2 cellular contexts compared by ENCODE assay signal in the genomic region with DNA sequence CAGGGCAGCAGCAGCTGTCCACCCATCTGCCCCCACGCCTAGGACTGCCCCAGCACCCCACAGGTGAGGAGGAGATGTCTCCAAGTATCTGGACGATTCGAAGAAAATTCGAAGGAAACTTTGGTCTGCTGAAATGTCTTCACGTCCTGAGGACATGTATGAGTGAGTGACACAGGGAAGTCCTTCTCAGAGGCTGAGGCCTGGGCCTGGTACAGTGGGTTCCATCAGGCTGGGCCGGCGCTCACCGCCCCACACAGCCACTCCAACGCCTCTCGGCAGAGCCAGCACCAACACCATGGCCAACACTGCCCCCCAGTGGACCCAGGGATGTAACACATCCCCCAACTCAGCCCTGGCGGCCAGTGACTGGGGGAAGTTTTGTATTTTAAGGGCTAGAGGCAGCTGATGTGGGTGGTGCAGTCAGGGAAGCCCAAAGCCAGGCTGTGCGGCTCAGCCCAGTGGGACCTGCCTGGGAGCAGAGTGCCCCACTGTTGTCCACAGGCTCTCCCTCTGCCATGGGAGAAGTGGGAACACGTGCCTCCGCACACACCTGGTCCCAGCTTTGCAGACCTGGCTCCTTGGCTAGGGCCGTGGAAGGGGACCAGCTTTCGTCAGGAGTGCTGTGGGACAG.
TF ChIP-seq lines count a peak whose summit lies in the region.

No MANE protein-coding gene starts in this region.

TF ChIP-seq in GM23338, 12 proteins besides CTCF, POLR2A, EP300 and RAD21 (continues in another document):
- TF ChIP-seq, protein P1, sequence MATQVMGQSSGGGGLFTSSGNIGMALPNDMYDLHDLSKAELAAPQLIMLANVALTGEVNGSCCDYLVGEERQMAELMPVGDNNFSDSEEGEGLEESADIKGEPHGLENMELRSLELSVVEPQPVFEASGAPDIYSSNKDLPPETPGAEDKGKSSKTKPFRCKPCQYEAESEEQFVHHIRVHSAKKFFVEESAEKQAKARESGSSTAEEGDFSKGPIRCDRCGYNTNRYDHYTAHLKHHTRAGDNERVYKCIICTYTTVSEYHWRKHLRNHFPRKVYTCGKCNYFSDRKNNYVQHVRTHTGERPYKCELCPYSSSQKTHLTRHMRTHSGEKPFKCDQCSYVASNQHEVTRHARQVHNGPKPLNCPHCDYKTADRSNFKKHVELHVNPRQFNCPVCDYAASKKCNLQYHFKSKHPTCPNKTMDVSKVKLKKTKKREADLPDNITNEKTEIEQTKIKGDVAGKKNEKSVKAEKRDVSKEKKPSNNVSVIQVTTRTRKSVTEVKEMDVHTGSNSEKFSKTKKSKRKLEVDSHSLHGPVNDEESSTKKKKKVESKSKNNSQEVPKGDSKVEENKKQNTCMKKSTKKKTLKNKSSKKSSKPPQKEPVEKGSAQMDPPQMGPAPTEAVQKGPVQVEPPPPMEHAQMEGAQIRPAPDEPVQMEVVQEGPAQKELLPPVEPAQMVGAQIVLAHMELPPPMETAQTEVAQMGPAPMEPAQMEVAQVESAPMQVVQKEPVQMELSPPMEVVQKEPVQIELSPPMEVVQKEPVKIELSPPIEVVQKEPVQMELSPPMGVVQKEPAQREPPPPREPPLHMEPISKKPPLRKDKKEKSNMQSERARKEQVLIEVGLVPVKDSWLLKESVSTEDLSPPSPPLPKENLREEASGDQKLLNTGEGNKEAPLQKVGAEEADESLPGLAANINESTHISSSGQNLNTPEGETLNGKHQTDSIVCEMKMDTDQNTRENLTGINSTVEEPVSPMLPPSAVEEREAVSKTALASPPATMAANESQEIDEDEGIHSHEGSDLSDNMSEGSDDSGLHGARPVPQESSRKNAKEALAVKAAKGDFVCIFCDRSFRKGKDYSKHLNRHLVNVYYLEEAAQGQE (IDR thresholded peaks at IDR 0.05; ENCODE audit: unreplicated experiment), result no peak
- TF ChIP-seq ZNF331 (CRISPR knock-in tag; IDR thresholded peaks at IDR 0.05; ENCODE audit: low read depth) (no peak), CREB1 (CRISPR knock-in tag; IDR thresholded peaks at IDR 0.05; ENCODE audit: low read depth) (no peak), EZH2 (IDR thresholded peaks at IDR 0.05; ENCODE audit: low read depth, unreplicated experiment) (no peak), NANOG (IDR thresholded peaks at IDR 0.05; ENCODE audit: borderline replicate concordance) (no peak), JUNB (IDR thresholded peaks at IDR 0.05; ENCODE audit: unreplicated experiment) (no peak)
- TF ChIP-seq, protein P2, sequence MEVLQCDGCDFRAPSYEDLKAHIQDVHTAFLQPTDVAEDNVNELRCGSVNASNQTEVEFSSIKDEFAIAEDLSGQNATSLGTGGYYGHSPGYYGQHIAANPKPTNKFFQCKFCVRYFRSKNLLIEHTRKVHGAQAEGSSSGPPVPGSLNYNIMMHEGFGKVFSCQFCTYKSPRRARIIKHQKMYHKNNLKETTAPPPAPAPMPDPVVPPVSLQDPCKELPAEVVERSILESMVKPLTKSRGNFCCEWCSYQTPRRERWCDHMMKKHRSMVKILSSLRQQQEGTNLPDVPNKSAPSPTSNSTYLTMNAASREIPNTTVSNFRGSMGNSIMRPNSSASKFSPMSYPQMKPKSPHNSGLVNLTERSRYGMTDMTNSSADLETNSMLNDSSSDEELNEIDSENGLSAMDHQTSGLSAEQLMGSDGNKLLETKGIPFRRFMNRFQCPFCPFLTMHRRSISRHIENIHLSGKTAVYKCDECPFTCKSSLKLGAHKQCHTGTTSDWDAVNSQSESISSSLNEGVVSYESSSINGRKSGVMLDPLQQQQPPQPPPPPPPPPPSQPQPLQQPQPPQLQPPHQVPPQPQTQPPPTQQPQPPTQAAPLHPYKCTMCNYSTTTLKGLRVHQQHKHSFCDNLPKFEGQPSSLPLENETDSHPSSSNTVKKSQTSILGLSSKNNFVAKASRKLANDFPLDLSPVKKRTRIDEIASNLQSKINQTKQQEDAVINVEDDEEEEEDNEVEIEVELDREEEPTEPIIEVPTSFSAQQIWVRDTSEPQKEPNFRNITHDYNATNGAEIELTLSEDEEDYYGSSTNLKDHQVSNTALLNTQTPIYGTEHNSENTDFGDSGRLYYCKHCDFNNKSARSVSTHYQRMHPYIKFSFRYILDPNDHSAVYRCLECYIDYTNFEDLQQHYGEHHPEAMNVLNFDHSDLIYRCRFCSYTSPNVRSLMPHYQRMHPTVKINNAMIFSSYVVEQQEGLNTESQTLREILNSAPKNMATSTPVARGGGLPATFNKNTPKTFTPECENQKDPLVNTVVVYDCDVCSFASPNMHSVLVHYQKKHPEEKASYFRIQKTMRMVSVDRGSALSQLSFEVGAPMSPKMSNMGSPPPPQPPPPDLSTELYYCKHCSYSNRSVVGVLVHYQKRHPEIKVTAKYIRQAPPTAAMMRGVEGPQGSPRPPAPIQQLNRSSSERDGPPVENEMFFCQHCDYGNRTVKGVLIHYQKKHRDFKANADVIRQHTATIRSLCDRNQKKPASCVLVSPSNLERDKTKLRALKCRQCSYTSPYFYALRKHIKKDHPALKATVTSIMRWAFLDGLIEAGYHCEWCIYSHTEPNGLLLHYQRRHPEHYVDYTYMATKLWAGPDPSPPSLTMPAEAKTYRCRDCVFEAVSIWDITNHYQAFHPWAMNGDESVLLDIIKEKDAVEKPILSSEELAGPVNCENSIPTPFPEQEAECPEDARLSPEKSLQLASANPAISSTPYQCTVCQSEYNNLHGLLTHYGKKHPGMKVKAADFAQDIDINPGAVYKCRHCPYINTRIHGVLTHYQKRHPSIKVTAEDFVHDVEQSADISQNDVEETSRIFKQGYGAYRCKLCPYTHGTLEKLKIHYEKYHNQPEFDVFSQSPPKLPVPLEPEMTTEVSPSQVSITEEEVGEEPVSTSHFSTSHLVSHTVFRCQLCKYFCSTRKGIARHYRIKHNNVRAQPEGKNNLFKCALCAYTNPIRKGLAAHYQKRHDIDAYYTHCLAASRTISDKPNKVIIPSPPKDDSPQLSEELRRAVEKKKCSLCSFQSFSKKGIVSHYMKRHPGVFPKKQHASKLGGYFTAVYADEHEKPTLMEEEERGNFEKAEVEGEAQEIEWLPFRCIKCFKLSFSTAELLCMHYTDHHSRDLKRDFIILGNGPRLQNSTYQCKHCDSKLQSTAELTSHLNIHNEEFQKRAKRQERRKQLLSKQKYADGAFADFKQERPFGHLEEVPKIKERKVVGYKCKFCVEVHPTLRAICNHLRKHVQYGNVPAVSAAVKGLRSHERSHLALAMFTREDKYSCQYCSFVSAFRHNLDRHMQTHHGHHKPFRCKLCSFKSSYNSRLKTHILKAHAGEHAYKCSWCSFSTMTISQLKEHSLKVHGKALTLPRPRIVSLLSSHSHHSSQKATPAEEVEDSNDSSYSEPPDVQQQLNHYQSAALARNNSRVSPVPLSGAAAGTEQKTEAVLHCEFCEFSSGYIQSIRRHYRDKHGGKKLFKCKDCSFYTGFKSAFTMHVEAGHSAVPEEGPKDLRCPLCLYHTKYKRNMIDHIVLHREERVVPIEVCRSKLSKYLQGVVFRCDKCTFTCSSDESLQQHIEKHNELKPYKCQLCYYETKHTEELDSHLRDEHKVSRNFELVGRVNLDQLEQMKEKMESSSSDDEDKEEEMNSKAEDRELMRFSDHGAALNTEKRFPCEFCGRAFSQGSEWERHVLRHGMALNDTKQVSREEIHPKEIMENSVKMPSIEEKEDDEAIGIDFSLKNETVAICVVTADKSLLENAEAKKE (CRISPR knock-in tag; IDR thresholded peaks at IDR 0.05), result no peak
- TF ChIP-seq, protein P3, sequence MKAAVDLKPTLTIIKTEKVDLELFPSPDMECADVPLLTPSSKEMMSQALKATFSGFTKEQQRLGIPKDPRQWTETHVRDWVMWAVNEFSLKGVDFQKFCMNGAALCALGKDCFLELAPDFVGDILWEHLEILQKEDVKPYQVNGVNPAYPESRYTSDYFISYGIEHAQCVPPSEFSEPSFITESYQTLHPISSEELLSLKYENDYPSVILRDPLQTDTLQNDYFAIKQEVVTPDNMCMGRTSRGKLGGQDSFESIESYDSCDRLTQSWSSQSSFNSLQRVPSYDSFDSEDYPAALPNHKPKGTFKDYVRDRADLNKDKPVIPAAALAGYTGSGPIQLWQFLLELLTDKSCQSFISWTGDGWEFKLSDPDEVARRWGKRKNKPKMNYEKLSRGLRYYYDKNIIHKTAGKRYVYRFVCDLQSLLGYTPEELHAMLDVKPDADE (IDR thresholded peaks at IDR 0.05), result no peak

TF ChIP-seq in HepG2, 621 proteins besides CTCF, POLR2A, EP300 and RAD21 (continues in another document):
- TF ChIP-seq KLF15 (CRISPR knock-in tag; IDR thresholded peaks at IDR 0.05; ENCODE audit: borderline replicate concordance) (no peak), ZNF451 (CRISPR knock-in tag; IDR thresholded peaks at IDR 0.05) (no peak), ZNF296 (CRISPR knock-in tag; conservative IDR thresholded peaks at IDR 0.05) (no peak), NCOA2 (CRISPR knock-in tag; IDR thresholded peaks at IDR 0.05) (no peak), ZNF160 (CRISPR knock-in tag; IDR thresholded peaks at IDR 0.05) (no peak), ZNF329 (CRISPR knock-in tag; IDR thresholded peaks at IDR 0.05; ENCODE audit: low read depth) (0 out of 2 replicates have a peak, but pooled peaks have one; percentile 19), FOXA1 (IDR thresholded peaks at IDR 0.05) (no peak), FOXA1 (CRISPR knock-in tag; IDR thresholded peaks at IDR 0.05) (peak; percentile 53), ZNF850 (CRISPR knock-in tag; conservative IDR thresholded peaks at IDR 0.05) (no peak), TCF12 (IDR thresholded peaks at IDR 0.05) (no peak), TCF12 (CRISPR knock-in tag; IDR thresholded peaks at IDR 0.05) (no peak), CBX5 (CRISPR knock-in tag; IDR thresholded peaks at IDR 0.05; ENCODE audit: borderline replicate concordance) (peak; percentile 78; the same call in 1 of the 2 replicates), KDM3A (CRISPR knock-in tag; IDR thresholded peaks at IDR 0.05; ENCODE audit: low read depth) (peak; percentile 92), NFKB2 (CRISPR knock-in tag; IDR thresholded peaks at IDR 0.05; ENCODE audit: borderline replicate concordance) (peak; percentile 66)
- TF ChIP-seq, protein P4, sequence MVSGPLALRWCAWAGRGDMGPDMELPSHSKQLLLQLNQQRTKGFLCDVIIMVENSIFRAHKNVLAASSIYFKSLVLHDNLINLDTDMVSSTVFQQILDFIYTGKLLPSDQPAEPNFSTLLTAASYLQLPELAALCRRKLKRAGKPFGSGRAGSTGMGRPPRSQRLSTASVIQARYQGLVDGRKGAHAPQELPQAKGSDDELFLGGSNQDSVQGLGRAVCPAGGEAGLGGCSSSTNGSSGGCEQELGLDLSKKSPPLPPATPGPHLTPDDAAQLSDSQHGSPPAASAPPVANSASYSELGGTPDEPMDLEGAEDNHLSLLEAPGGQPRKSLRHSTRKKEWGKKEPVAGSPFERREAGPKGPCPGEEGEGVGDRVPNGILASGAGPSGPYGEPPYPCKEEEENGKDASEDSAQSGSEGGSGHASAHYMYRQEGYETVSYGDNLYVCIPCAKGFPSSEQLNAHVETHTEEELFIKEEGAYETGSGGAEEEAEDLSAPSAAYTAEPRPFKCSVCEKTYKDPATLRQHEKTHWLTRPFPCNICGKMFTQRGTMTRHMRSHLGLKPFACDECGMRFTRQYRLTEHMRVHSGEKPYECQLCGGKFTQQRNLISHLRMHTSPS (CRISPR knock-in tag; IDR thresholded peaks at IDR 0.05; ENCODE audit: low read depth), result no peak
- TF ChIP-seq, protein P5, sequence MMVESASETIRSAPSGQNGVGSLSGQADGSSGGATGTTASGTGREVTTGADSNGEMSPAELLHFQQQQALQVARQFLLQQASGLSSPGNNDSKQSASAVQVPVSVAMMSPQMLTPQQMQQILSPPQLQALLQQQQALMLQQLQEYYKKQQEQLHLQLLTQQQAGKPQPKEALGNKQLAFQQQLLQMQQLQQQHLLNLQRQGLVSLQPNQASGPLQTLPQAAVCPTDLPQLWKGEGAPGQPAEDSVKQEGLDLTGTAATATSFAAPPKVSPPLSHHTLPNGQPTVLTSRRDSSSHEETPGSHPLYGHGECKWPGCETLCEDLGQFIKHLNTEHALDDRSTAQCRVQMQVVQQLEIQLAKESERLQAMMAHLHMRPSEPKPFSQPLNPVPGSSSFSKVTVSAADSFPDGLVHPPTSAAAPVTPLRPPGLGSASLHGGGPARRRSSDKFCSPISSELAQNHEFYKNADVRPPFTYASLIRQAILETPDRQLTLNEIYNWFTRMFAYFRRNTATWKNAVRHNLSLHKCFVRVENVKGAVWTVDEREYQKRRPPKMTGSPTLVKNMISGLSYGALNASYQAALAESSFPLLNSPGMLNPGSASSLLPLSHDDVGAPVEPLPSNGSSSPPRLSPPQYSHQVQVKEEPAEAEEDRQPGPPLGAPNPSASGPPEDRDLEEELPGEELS (CRISPR knock-in tag; IDR thresholded peaks at IDR 0.05), result 0 out of 2 replicates have a peak, but pooled peaks have one; percentile 25
- TF ChIP-seq, protein P6, sequence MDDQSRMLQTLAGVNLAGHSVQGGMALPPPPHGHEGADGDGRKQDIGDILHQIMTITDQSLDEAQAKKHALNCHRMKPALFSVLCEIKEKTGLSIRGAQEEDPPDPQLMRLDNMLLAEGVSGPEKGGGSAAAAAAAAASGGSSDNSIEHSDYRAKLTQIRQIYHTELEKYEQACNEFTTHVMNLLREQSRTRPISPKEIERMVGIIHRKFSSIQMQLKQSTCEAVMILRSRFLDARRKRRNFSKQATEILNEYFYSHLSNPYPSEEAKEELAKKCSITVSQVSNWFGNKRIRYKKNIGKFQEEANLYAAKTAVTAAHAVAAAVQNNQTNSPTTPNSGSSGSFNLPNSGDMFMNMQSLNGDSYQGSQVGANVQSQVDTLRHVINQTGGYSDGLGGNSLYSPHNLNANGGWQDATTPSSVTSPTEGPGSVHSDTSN (CRISPR knock-in tag; IDR thresholded peaks at IDR 0.05; ENCODE audit: borderline replicate concordance), result no peak
- TF ChIP-seq, protein P7, sequence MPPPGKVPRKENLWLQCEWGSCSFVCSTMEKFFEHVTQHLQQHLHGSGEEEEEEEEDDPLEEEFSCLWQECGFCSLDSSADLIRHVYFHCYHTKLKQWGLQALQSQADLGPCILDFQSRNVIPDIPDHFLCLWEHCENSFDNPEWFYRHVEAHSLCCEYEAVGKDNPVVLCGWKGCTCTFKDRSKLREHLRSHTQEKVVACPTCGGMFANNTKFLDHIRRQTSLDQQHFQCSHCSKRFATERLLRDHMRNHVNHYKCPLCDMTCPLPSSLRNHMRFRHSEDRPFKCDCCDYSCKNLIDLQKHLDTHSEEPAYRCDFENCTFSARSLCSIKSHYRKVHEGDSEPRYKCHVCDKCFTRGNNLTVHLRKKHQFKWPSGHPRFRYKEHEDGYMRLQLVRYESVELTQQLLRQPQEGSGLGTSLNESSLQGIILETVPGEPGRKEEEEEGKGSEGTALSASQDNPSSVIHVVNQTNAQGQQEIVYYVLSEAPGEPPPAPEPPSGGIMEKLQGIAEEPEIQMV (CRISPR knock-in tag; IDR thresholded peaks at IDR 0.05; ENCODE audit: low read depth), result peak; percentile 79; the same call in 1 of the 2 replicates
- TF ChIP-seq, protein P8, sequence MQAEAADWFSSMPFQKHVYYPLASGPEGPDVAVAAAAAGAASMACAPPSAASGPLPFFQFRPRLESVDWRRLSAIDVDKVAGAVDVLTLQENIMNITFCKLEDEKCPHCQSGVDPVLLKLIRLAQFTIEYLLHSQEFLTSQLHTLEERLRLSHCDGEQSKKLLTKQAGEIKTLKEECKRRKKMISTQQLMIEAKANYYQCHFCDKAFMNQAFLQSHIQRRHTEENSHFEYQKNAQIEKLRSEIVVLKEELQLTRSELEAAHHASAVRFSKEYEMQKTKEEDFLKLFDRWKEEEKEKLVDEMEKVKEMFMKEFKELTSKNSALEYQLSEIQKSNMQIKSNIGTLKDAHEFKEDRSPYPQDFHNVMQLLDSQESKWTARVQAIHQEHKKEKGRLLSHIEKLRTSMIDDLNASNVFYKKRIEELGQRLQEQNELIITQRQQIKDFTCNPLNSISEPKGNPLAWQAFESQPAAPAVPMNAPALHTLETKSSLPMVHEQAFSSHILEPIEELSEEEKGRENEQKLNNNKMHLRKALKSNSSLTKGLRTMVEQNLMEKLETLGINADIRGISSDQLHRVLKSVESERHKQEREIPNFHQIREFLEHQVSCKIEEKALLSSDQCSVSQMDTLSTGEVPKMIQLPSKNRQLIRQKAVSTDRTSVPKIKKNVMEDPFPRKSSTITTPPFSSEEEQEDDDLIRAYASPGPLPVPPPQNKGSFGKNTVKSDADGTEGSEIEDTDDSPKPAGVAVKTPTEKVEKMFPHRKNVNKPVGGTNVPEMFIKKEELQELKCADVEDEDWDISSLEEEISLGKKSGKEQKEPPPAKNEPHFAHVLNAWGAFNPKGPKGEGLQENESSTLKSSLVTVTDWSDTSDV (CRISPR knock-in tag; IDR thresholded peaks at IDR 0.05), result no peak
